14 cellular contexts compared by ENCODE assay signal in genomic region chr2:172552547-172553291, GRCh38. TPM values are rescaled to one million over a fixed set of nuclear protein-coding genes. Genes with fewer than 3 reads are reported as not detected.
DNase-seq lines count a peak whose midpoint lies in the region; ATAC-seq and TF ChIP-seq lines count a peak whose summit lies in the region.
"Had no signal": no experiment of that assay in that cellular context is flagged by ENCODE, and none has a peak within 500 bp of the region (broad histone marks: within the 10 kb centered on the region; RNA-seq: fewer than 3 reads in every experiment).

No MANE protein-coding gene starts in this region.

- H3K27me3 Mint-ChIP-seq in neural crest cell (ENCODE audit: low read depth) (peaks cover 23% of the 10 kb centered on the region), progenitor cell of endocrine pancreas (peaks cover 23% of the 10 kb centered on the region), osteocyte (ENCODE audit: unreplicated experiment) (no peaks in the 10 kb centered on the region)
- H3K27me3 Mint-ChIP-seq in naive thymus-derived CD4-positive, alpha-beta T cell, result peaks cover 0 to 5% (median 0%) of the 10 kb centered on the region in 5 donors

- H3K4me3 ChIP-seq in naive thymus-derived CD4-positive, alpha-beta T cell (ENCODE audit: low read length), result no peak overlapping the region
- H3K4me3 ChIP-seq: thyroid gland had no signal

- intact Hi-C loops in naive thymus-derived CD4-positive, alpha-beta T cell (cut with micrococcal nuclease), result loop anchor here in 1 of 2 donors (10.0 kb wide), 2 partner anchors 658 to 802 kb away; partner anchors contain the start of genes CDCA7 and SLC25A12

- peaks cover 6% of the 10 kb centered on the region for H3K36me3 Mint-ChIP-seq in neural crest cell (ENCODE audit: low read depth)
- H3K36me3 Mint-ChIP-seq in naive thymus-derived CD4-positive, alpha-beta T cell, result peaks cover 0 to 48% (median 6%) of the 10 kb centered on the region in 5 donors
- no peaks in the 10 kb centered on the region for H3K36me3 Mint-ChIP-seq in progenitor cell of endocrine pancreas (ENCODE audit: insufficient read depth)
- no peaks in the 10 kb centered on the region for H3K36me3 Mint-ChIP-seq in osteocyte (ENCODE audit: unreplicated experiment)

- peaks cover 0 to 3% (median 0%) of the 10 kb centered on the region in 3 experiments for H3K9me3 ChIP-seq in naive thymus-derived CD4-positive, alpha-beta T cell (ENCODE audit: control insufficient read depth in 2 of 3, low read length in 3 of 3)
- H3K9me3 ChIP-seq: thyroid gland had no signal

- no peak for ATAC-seq in naive thymus-derived CD4-positive, alpha-beta T cell
- no peak for ATAC-seq in GM19397 (IDR thresholded peaks at IDR 0.05; ENCODE audit: unreplicated experiment)

- no peak for TF ChIP-seq CTCF in neural crest cell (conservative IDR thresholded peaks at IDR 0.05)
- TF ChIP-seq CTCF in progenitor cell of endocrine pancreas (IDR thresholded peaks at IDR 0.05; ENCODE audit: unreplicated experiment), result no peak
- no peak for TF ChIP-seq CTCF in osteocyte (IDR thresholded peaks at IDR 0.05)

- no peak overlapping the region for H3K27ac Mint-ChIP-seq in neural crest cell (ENCODE audit: unreplicated experiment)
- H3K27ac Mint-ChIP-seq in naive thymus-derived CD4-positive, alpha-beta T cell, result no peak overlapping the region
- H3K27ac Mint-ChIP-seq in progenitor cell of endocrine pancreas, result no peak overlapping the region
- H3K27ac Mint-ChIP-seq in osteocyte (ENCODE audit: unreplicated experiment), result no peak overlapping the region

- H3K27ac ChIP-seq in naive thymus-derived CD4-positive, alpha-beta T cell (ENCODE audit: low read depth, low read length), result no peak overlapping the region
- H3K27ac ChIP-seq: thyroid gland had no signal

- H3K4me1 ChIP-seq in naive thymus-derived CD4-positive, alpha-beta T cell (ENCODE audit: control insufficient read depth in 2 of 2, insufficient read depth in 2 of 2, low read length in 2 of 2), result peaks cover 13 to 38% of the 10 kb centered on the region in 2 donors

- POLR2A ChIA-PET in naive thymus-derived CD4-positive, alpha-beta T cell (lab: Charles Lee), result interaction anchor here (1.1 to 1.8 kb wide), 2 partner anchors 43 to 61 kb away, joined by 5 to 10 read pairs; no protein-coding TSS in a partner anchor

- no peaks in the 10 kb centered on the region for H3K27me3 ChIP-seq in naive thymus-derived CD4-positive, alpha-beta T cell (ENCODE audit: control insufficient read depth in 2 of 2, insufficient read depth in 2 of 2, low read length in 2 of 2)
- H3K27me3 ChIP-seq: thyroid gland had no signal

- CTCF ChIA-PET in naive thymus-derived CD4-positive, alpha-beta T cell (lab: Charles Lee), result interaction anchor here (1.1 kb wide), 1 partner anchor 66 kb away, joined by 3 read pairs; no protein-coding TSS in a partner anchor

- DNase-seq in EL (peak; percentile 84), NCI-H226 (peak; percentile 87), dermis blood vessel endothelial cell (peak; percentile 60), neural crest cell (ENCODE audit: low read depth, low spot score) (no peak), progenitor cell of endocrine pancreas (ENCODE audit: low spot score, unreplicated experiment) (no peak), osteocyte (ENCODE audit: extremely low spot score, unreplicated experiment) (no peak)
- no peak for DNase-seq in naive thymus-derived CD4-positive, alpha-beta T cell
- DNase-seq: activated naive CD4-positive, alpha-beta T cell treated with Interleukin-2 at 50 U/mL for 16 hours; DND-41; H7; NCI-H187; nucleus accumbens; thyroid gland had no signal

- H3K36me3 ChIP-seq in naive thymus-derived CD4-positive, alpha-beta T cell (ENCODE audit: control insufficient read depth in 2 of 3, insufficient read depth in 3 of 3, low read length in 3 of 3), result peaks cover 0 to 7% (median 0%) of the 10 kb centered on the region in 3 experiments
- H3K36me3 ChIP-seq: thyroid gland had no signal

- peaks cover 34% of the 10 kb centered on the region for H3K4me1 Mint-ChIP-seq in neural crest cell
- H3K4me1 Mint-ChIP-seq in naive thymus-derived CD4-positive, alpha-beta T cell, result peaks cover 36 to 73% (median 64%) of the 10 kb centered on the region in 7 donors
- peaks cover 18% of the 10 kb centered on the region for H3K4me1 Mint-ChIP-seq in progenitor cell of endocrine pancreas (ENCODE audit: low read depth)
- H3K4me1 Mint-ChIP-seq in osteocyte (ENCODE audit: unreplicated experiment), result peaks cover 13% of the 10 kb centered on the region

- peaks cover 3% of the 10 kb centered on the region for H3K9me3 Mint-ChIP-seq in neural crest cell
- H3K9me3 Mint-ChIP-seq in naive thymus-derived CD4-positive, alpha-beta T cell, result peaks cover 0 to 5% (median 0%) of the 10 kb centered on the region in 11 donors
- peaks cover 5% of the 10 kb centered on the region for H3K9me3 Mint-ChIP-seq in progenitor cell of endocrine pancreas (ENCODE audit: low read depth)
- H3K9me3 Mint-ChIP-seq in osteocyte (ENCODE audit: unreplicated experiment), result no peaks in the 10 kb centered on the region

- H3K4me3 Mint-ChIP-seq in neural crest cell (peak overlapping the region; percentile 24), progenitor cell of endocrine pancreas (ENCODE audit: low read depth) (no peak overlapping the region), osteocyte (ENCODE audit: unreplicated experiment) (no peak overlapping the region)
- no peak overlapping the region for H3K4me3 Mint-ChIP-seq in naive thymus-derived CD4-positive, alpha-beta T cell

RNA-seq across cellular contexts. Expression of gene PDK1, which starts 3.2 kb away (rescaled TPM):
- 5.3 and 10.6 TPM in 2 replicates for total RNA-seq in dermis blood vessel endothelial cell
- 12.3 and 14.6 TPM in 2 replicates for total RNA-seq in neural crest cell
- 10 to 100 TPM; 56.0 to 70.6 (median 66.6) TPM for total RNA-seq in naive thymus-derived CD4-positive, alpha-beta T cell
- 10 to 100 TPM; 65.6 to 79.8 TPM for polyA plus RNA-seq in naive thymus-derived CD4-positive, alpha-beta T cell
- total RNA-seq in progenitor cell of endocrine pancreas, result 19.0 and 20.2 TPM in 2 replicates
- 7.2 and 7.3 TPM in 2 replicates for total RNA-seq in osteocyte

Comparison
In these comparisons a context has a peak if more than half of its experiments do, and no peak if none do; other contexts are left out.
1. DNase-seq: peak in EL (single experiment), NCI-H226 (single experiment) and dermis blood vessel endothelial cell (single experiment); none in neural crest cell (single experiment), naive thymus-derived CD4-positive, alpha-beta T cell (0 of 9), progenitor cell of endocrine pancreas (single experiment) and osteocyte (single experiment).